Comparison of ENCODE assay signal across 16 cellular contexts in the genomic region with DNA sequence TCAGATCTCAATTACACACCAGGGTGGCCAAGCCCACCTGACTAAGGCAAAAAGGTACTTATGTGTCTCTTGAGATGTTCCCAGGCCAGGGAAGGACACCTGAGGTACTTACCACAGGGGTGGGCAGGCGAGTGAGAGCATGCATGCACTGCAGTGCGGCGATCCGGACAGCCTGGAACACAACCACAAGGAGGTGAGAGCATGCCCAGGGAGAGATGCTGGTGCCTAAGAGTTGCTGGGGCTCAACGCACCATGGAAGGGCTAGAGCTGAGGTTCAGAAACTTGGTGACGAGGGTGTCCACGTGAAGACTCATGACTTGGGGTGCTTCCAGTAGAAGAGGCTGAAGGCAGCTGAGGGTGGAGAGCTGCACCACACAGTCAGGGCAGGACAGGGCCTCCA. TPM values are rescaled to one million over a fixed set of nuclear protein-coding genes. Genes with fewer than 3 reads are reported as not detected.
DNase-seq lines count a peak whose midpoint lies in the region; ATAC-seq, FAIRE-seq and TF ChIP-seq lines count a peak whose summit lies in the region.
"Had no signal": no experiment of that assay in that cellular context is flagged by ENCODE, and none has a peak within 500 bp of the region (broad histone marks: within the 10 kb centered on the region; RNA-seq: fewer than 3 reads in every experiment).

No MANE protein-coding gene starts in this region.

- no peaks in the 10 kb centered on the region for H3K79me2 ChIP-seq in HepG2 (ENCODE audit: insufficient read depth, low read length)

- no peak for TF ChIP-seq CTCF in HepG2 (CRISPR knock-in tag; IDR thresholded peaks at IDR 0.05)
- no peak for TF ChIP-seq CTCF in right lobe of liver (IDR thresholded peaks at IDR 0.05)

- POLR2A ChIA-PET in HepG2 (lab: Yijun Ruan, JAX): no interaction called here
- POLR2A ChIA-PET in naive thymus-derived CD4-positive, alpha-beta T cell (lab: Charles Lee): no interaction called here

- intact Hi-C loops in HepG2 (cut with micrococcal nuclease; ENCODE audit: unreplicated experiment): no loop called here
- intact Hi-C loops in right lobe of liver (cut with DNase I): no loop called here
- intact Hi-C loops in naive thymus-derived CD4-positive, alpha-beta T cell (cut with micrococcal nuclease): no loop called here

- H3K4me3 Mint-ChIP-seq in activated naive CD8-positive, alpha-beta T cell treated with anti-CD3 and anti-CD28 coated beads for 36 hours: no peak overlapping the region
- H3K4me3 Mint-ChIP-seq in naive thymus-derived CD4-positive, alpha-beta T cell: no peak overlapping the region
- H3K4me3 Mint-ChIP-seq: H9 had no signal

- no peaks in the 10 kb centered on the region for H4K20me1 ChIP-seq in HepG2 (ENCODE audit: insufficient read depth, low read length)

- no peaks in the 10 kb centered on the region for H3K27me3 Mint-ChIP-seq in activated naive CD8-positive, alpha-beta T cell treated with anti-CD3 and anti-CD28 coated beads for 36 hours
- no peaks in the 10 kb centered on the region for H3K27me3 Mint-ChIP-seq in naive thymus-derived CD4-positive, alpha-beta T cell

- ATAC-seq in HepG2 (no peak), right lobe of liver (no peak), HG02588 (IDR thresholded peaks at IDR 0.05; ENCODE audit: unreplicated experiment) (no peak), GM21717 (IDR thresholded peaks at IDR 0.05; ENCODE audit: unreplicated experiment) (no peak)
- no peak for ATAC-seq in naive thymus-derived CD4-positive, alpha-beta T cell

- H3K36me3 Mint-ChIP-seq in activated naive CD8-positive, alpha-beta T cell treated with anti-CD3 and anti-CD28 coated beads for 36 hours: peaks cover 44% of the 10 kb centered on the region
- H3K36me3 Mint-ChIP-seq in naive thymus-derived CD4-positive, alpha-beta T cell: peaks cover 18 to 51% (median 26%) of the 10 kb centered on the region in 5 donors

- no TSS peak for BruUV-seq in HepG2 (replicated peaks; lab: Mats Ljungman, UMichigan)

- no peaks in the 10 kb centered on the region for H3K27me3 ChIP-seq in HepG2 (ENCODE audit: control insufficient read depth in 1 of 2, insufficient read depth in 2 of 2, low read length in 2 of 2)
- H3K27me3 ChIP-seq in right lobe of liver: no peaks in the 10 kb centered on the region
- H3K27me3 ChIP-seq in naive thymus-derived CD4-positive, alpha-beta T cell (ENCODE audit: control insufficient read depth in 2 of 2, insufficient read depth in 2 of 2, low read length in 2 of 2): no peaks in the 10 kb centered on the region

- peaks cover 25% of the 10 kb centered on the region for H3K4me1 Mint-ChIP-seq in activated naive CD8-positive, alpha-beta T cell treated with anti-CD3 and anti-CD28 coated beads for 36 hours
- peaks cover 0 to 14% (median 5%) of the 10 kb centered on the region in 7 donors for H3K4me1 Mint-ChIP-seq in naive thymus-derived CD4-positive, alpha-beta T cell
- H3K4me1 Mint-ChIP-seq: H9 had no signal

- H3K9me3 ChIP-seq in HepG2 (ENCODE audit: low read length): no peaks in the 10 kb centered on the region
- no peaks in the 10 kb centered on the region for H3K9me3 ChIP-seq in right lobe of liver
- H3K9me3 ChIP-seq in naive thymus-derived CD4-positive, alpha-beta T cell (ENCODE audit: control insufficient read depth in 2 of 3, low read length in 3 of 3): no peaks in the 10 kb centered on the region

- TF ChIP-seq POLR2A in HepG2 (IDR thresholded peaks at IDR 0.05; ENCODE audit: insufficient read depth in 1 of 2, low read depth in 2 of 2, low read length in 2 of 2) (no peak), right lobe of liver (IDR thresholded peaks at IDR 0.05) (no peak)

- TF ChIP-seq EP300 in HepG2 (IDR thresholded peaks at IDR 0.05; ENCODE audit: low read depth in 2 of 2, low read length in 2 of 2) (no peak), HepG2 (CRISPR knock-in tag; IDR thresholded peaks at IDR 0.05; ENCODE audit: borderline replicate concordance) (no peak)

- no peak for TF ChIP-seq RAD21 in HepG2 (CRISPR knock-in tag; IDR thresholded peaks at IDR 0.05)

- H3K4me1 ChIP-seq in HepG2 (ENCODE audit: insufficient read depth, low read length): peaks cover 10% of the 10 kb centered on the region
- peaks cover 0 to 11% (median 4%) of the 10 kb centered on the region in 4 donors for H3K4me1 ChIP-seq in right lobe of liver
- peaks cover 0 to 1% of the 10 kb centered on the region in 2 donors for H3K4me1 ChIP-seq in naive thymus-derived CD4-positive, alpha-beta T cell (ENCODE audit: control insufficient read depth in 2 of 2, insufficient read depth in 2 of 2, low read length in 2 of 2)

- FAIRE-seq in HepG2 (lab: Jason Lieb, UNC): no peak

- CTCF ChIA-PET in HepG2 (lab: Yijun Ruan, JAX; ENCODE audit: low intra/inter-chr PET ratio, low total read pairs): no interaction called here
- CTCF ChIA-PET in naive thymus-derived CD4-positive, alpha-beta T cell (lab: Charles Lee): interaction anchor here (0.9 kb wide), 1 partner anchor 51 kb away, joined by 3 read pairs; no protein-coding TSS in a partner anchor

- in situ Hi-C loops in HepG2 (cut with HindIII; ENCODE audit: extremely low pct_ligation_motif_present, low pct_unique_long_range_greater_than_20kb): no loop called here

- H3K27ac ChIP-seq in HepG2 (ENCODE audit: extremely low read length, insufficient read depth, low read length) (no peak overlapping the region), right lobe of liver (no peak overlapping the region)
- H3K27ac ChIP-seq in naive thymus-derived CD4-positive, alpha-beta T cell (ENCODE audit: low read depth, low read length): no peak overlapping the region
- H3K27ac ChIP-seq: C4-2B had no signal

- peaks cover 37 to 87% of the 10 kb centered on the region in 2 experiments for H3K36me3 ChIP-seq in HepG2 (replicated peaks in 1 of 2; ENCODE audit: control insufficient read depth in 1 of 2, insufficient read depth in 2 of 2, low read length in 2 of 2)
- H3K36me3 ChIP-seq in right lobe of liver: peaks cover 6 to 74% (median 38%) of the 10 kb centered on the region in 4 donors
- peaks cover 23 to 85% (median 25%) of the 10 kb centered on the region in 3 experiments for H3K36me3 ChIP-seq in naive thymus-derived CD4-positive, alpha-beta T cell (ENCODE audit: control insufficient read depth in 2 of 3, insufficient read depth in 3 of 3, low read length in 3 of 3)

- H3K4me3 ChIP-seq in HepG2 (replicated peaks in 1 of 3; ENCODE audit: insufficient read depth in 1 of 3, low read depth in 2 of 3, low read length in 3 of 3): no peak overlapping the region
- H3K4me3 ChIP-seq in right lobe of liver: no peak overlapping the region
- no peak overlapping the region for H3K4me3 ChIP-seq in naive thymus-derived CD4-positive, alpha-beta T cell (ENCODE audit: low read length)

- no peak overlapping the region for H3K9ac ChIP-seq in HepG2 (ENCODE audit: insufficient read depth, low read depth, low read length)

- no peak overlapping the region for H3K4me2 ChIP-seq in HepG2 (ENCODE audit: low read depth, low read length)

- 99% methylated on average over 7 of the region's 7 CpGs for WGBS in HepG2 (ENCODE audit: low lambda C conversion rate)
- 80% methylated on average over 3 of the region's 7 CpGs for WGBS in right lobe of liver (ENCODE audit: insufficient coverage, low coverage, low lambda C conversion rate, missing lambda C conversion rate)

- no peak overlapping the region for H2AFZ ChIP-seq in HepG2 (ENCODE audit: low read length)

- no peaks in the 10 kb centered on the region for H3K9me3 Mint-ChIP-seq in activated naive CD8-positive, alpha-beta T cell treated with anti-CD3 and anti-CD28 coated beads for 36 hours
- no peaks in the 10 kb centered on the region for H3K9me3 Mint-ChIP-seq in naive thymus-derived CD4-positive, alpha-beta T cell
- H3K9me3 Mint-ChIP-seq: H9 had no signal

- H3K27ac Mint-ChIP-seq in activated naive CD8-positive, alpha-beta T cell treated with anti-CD3 and anti-CD28 coated beads for 36 hours: peak overlapping the region; percentile 6
- peak overlapping the region in 5 of 9 donors; percentile 4 to 65 (median 42) for H3K27ac Mint-ChIP-seq in naive thymus-derived CD4-positive, alpha-beta T cell
- H3K27ac Mint-ChIP-seq: H9 had no signal

- DNase-seq in HepG2 (ENCODE audit: low spot score) (no peak), right lobe of liver (no peak)
- DNase-seq in activated naive CD8-positive, alpha-beta T cell treated with anti-CD3 and anti-CD28 coated beads for 36 hours: no peak
- DNase-seq in naive thymus-derived CD4-positive, alpha-beta T cell: no peak
- DNase-seq in stimulated activated CD4-positive, alpha-beta T cell treated with anti-CD3 and anti-CD28 coated beads, Interleukin-15, amount 100 ng/mL, for 24 hours: no peak
- DNase-seq: DMS79 treated with DMSO at 0.1 percent for 48 hours, H9, IMR-90, NCI-H1417 treated with DMSO at 0.1 percent for 48 hours, NCI-H2029, NCI-H345, NCI-H524 treated with DMSO at 0.1 percent for 48 hours, SHP77 treated with DMSO at 0.1 percent for 48 hours had no signal

RNA-seq across cellular contexts. Expression of gene ZDHHC16, which starts 13.1 kb away (rescaled TPM):
- 30.2 and 41.8 TPM in 2 replicates for total RNA-seq in HepG2 (2016; rRNA removed; fragmentation: Illumina TruSeq; extraction: Trizol)
- total RNA-seq in HepG2 (2016; cell fraction: cytosol; rRNA removed; fragmentation: Illumina TruSeq; extraction: Trizol; ENCODE audit: low read depth): 84.0 and 92.7 TPM in 2 replicates
- 25.9 and 43.5 TPM in 2 replicates for total RNA-seq in HepG2 (2016; cell fraction: insoluble cytoplasmic fraction; rRNA removed; fragmentation: Illumina TruSeq; extraction: Trizol)
- total RNA-seq in HepG2 (2016; cell fraction: membrane; rRNA removed; fragmentation: Illumina TruSeq; extraction: Trizol): 104 and 115 TPM in 2 replicates
- 30.7 and 33.0 TPM in 2 replicates for total RNA-seq in HepG2 (2016; cell fraction: nucleus; rRNA removed; fragmentation: Illumina TruSeq; extraction: Trizol)
- 40.8 and 49.4 TPM in 2 replicates for polyA plus RNA-seq in HepG2 (2011; rRNA removed)
- 50.8 and 52.5 TPM in 2 replicates for polyA plus RNA-seq in HepG2 (2011; cell fraction: cytosol; rRNA removed)
- polyA plus RNA-seq in HepG2 (2011; cell fraction: nucleus; rRNA removed): 59.0 and 60.8 TPM in 2 replicates
- polyA plus RNA-seq in HepG2 (2012): 15.7 and 18.2 TPM in 2 replicates
- polyA plus RNA-seq in HepG2 (2016; cell fraction: cytosol; fragmentation: Illumina TruSeq; extraction: Trizol; ENCODE audit: low read depth): 102 and 121 TPM in 2 replicates
- 34.1 and 41.4 TPM in 2 replicates for polyA plus RNA-seq in HepG2 (2016; cell fraction: insoluble cytoplasmic fraction; fragmentation: Illumina TruSeq; extraction: Trizol; ENCODE audit: low read depth)
- 122 and 132 TPM in 2 replicates for polyA plus RNA-seq in HepG2 (2016; cell fraction: membrane; fragmentation: Illumina TruSeq; extraction: Trizol; ENCODE audit: low read depth)
- 55.7 and 56.8 TPM in 2 replicates for polyA plus RNA-seq in HepG2 (2016; cell fraction: nucleus; fragmentation: Illumina TruSeq; extraction: Trizol; ENCODE audit: insufficient read depth, low read depth)
- 142 and 286 TPM in 2 replicates for polyA minus RNA-seq in HepG2 (2011; rRNA and poly(A)+ RNA removed; ENCODE audit: low replicate concordance)
- polyA minus RNA-seq in HepG2 (2011; cell fraction: cytosol; rRNA and poly(A)+ RNA removed): 20.4 TPM in 2 replicates
- 33.9 and 35.7 TPM in 2 replicates for polyA minus RNA-seq in HepG2 (2011; cell fraction: nucleus; rRNA and poly(A)+ RNA removed)
- total RNA-seq in right lobe of liver: 10 to 100 TPM; 15.8 to 27.0 (median 22.8) TPM
- 10 to 100 TPM; 37.5 to 42.2 TPM for total RNA-seq in activated naive CD8-positive, alpha-beta T cell treated with anti-CD3 and anti-CD28 coated beads for 36 hours
- total RNA-seq in naive thymus-derived CD4-positive, alpha-beta T cell: 10 to 100 TPM; 13.2 to 38.8 (median 26.8) TPM
- polyA plus RNA-seq in naive thymus-derived CD4-positive, alpha-beta T cell: 10 to 100 TPM; 24.4 to 37.3 TPM

RNA-seq across cellular contexts. Expression of gene EXOSC1, which starts 13.3 kb away (rescaled TPM):
- total RNA-seq in HepG2 (2016; rRNA removed; fragmentation: Illumina TruSeq; extraction: Trizol) (39.9 and 47.6 TPM in 2 replicates), right lobe of liver (10 to 100 TPM in 5 of 6 experiments, 1 to 10 TPM in 1; 9.2 to 19.1 (median 11.8) TPM)
- total RNA-seq in HepG2 (2016; cell fraction: cytosol; rRNA removed; fragmentation: Illumina TruSeq; extraction: Trizol; ENCODE audit: low read depth): 23.7 and 27.6 TPM in 2 replicates
- total RNA-seq in HepG2 (2016; cell fraction: insoluble cytoplasmic fraction; rRNA removed; fragmentation: Illumina TruSeq; extraction: Trizol): 37.7 and 48.0 TPM in 2 replicates
- 24.0 and 25.8 TPM in 2 replicates for total RNA-seq in HepG2 (2016; cell fraction: membrane; rRNA removed; fragmentation: Illumina TruSeq; extraction: Trizol)
- total RNA-seq in HepG2 (2016; cell fraction: nucleus; rRNA removed; fragmentation: Illumina TruSeq; extraction: Trizol): 16.9 and 23.2 TPM in 2 replicates
- 36.3 and 38.0 TPM in 2 replicates for polyA plus RNA-seq in HepG2 (2011; rRNA removed)
- 37.5 and 37.9 TPM in 2 replicates for polyA plus RNA-seq in HepG2 (2011; cell fraction: cytosol; rRNA removed)
- polyA plus RNA-seq in HepG2 (2011; cell fraction: nucleus; rRNA removed): 14.0 and 17.7 TPM in 2 replicates
- 31.8 and 32.0 TPM in 2 replicates for polyA plus RNA-seq in HepG2 (2012)
- polyA plus RNA-seq in HepG2 (2016; cell fraction: cytosol; fragmentation: Illumina TruSeq; extraction: Trizol; ENCODE audit: low read depth): 21.2 and 21.7 TPM in 2 replicates
- 59.8 and 61.6 TPM in 2 replicates for polyA plus RNA-seq in HepG2 (2016; cell fraction: insoluble cytoplasmic fraction; fragmentation: Illumina TruSeq; extraction: Trizol; ENCODE audit: low read depth)
- polyA plus RNA-seq in HepG2 (2016; cell fraction: membrane; fragmentation: Illumina TruSeq; extraction: Trizol; ENCODE audit: low read depth): 21.5 and 23.2 TPM in 2 replicates
- polyA plus RNA-seq in HepG2 (2016; cell fraction: nucleus; fragmentation: Illumina TruSeq; extraction: Trizol; ENCODE audit: insufficient read depth, low read depth): 37.6 TPM in 2 replicates
- polyA minus RNA-seq in HepG2 (2011; rRNA and poly(A)+ RNA removed; ENCODE audit: low replicate concordance): 34.4 and 67.4 TPM in 2 replicates
- polyA minus RNA-seq in HepG2 (2011; cell fraction: cytosol; rRNA and poly(A)+ RNA removed): 7.6 and 7.7 TPM in 2 replicates
- polyA minus RNA-seq in HepG2 (2011; cell fraction: nucleus; rRNA and poly(A)+ RNA removed): 10.6 and 14.4 TPM in 2 replicates
- total RNA-seq in activated naive CD8-positive, alpha-beta T cell treated with anti-CD3 and anti-CD28 coated beads for 36 hours: 10 to 100 TPM; 48.4 to 53.7 TPM
- total RNA-seq in naive thymus-derived CD4-positive, alpha-beta T cell: 10 to 100 TPM; 32.6 to 65.4 (median 53.2) TPM
- 10 to 100 TPM; 69.7 to 80.3 TPM for polyA plus RNA-seq in naive thymus-derived CD4-positive, alpha-beta T cell

RNA-seq across cellular contexts. Expression of gene PGAM1, which starts 33.1 kb away (rescaled TPM):
- total RNA-seq in HepG2 (2016; rRNA removed; fragmentation: Illumina TruSeq; extraction: Trizol) (354 and 442 TPM in 2 replicates), right lobe of liver (100 to 1,000 TPM; 100 to 228 (median 162) TPM)
- total RNA-seq in HepG2 (2016; cell fraction: cytosol; rRNA removed; fragmentation: Illumina TruSeq; extraction: Trizol; ENCODE audit: low read depth): 44.3 and 47.0 TPM in 2 replicates
- 352 and 439 TPM in 2 replicates for total RNA-seq in HepG2 (2016; cell fraction: insoluble cytoplasmic fraction; rRNA removed; fragmentation: Illumina TruSeq; extraction: Trizol)
- total RNA-seq in HepG2 (2016; cell fraction: membrane; rRNA removed; fragmentation: Illumina TruSeq; extraction: Trizol): 128 and 141 TPM in 2 replicates
- 126 and 144 TPM in 2 replicates for total RNA-seq in HepG2 (2016; cell fraction: nucleus; rRNA removed; fragmentation: Illumina TruSeq; extraction: Trizol)
- 403 and 483 TPM in 2 replicates for polyA plus RNA-seq in HepG2 (2011; rRNA removed)
- polyA plus RNA-seq in HepG2 (2011; cell fraction: cytosol; rRNA removed): 471 and 548 TPM in 2 replicates
- polyA plus RNA-seq in HepG2 (2011; cell fraction: nucleus; rRNA removed): 110 and 124 TPM in 2 replicates
- 318 and 342 TPM in 2 replicates for polyA plus RNA-seq in HepG2 (2012)
- 50.9 and 54.4 TPM in 2 replicates for polyA plus RNA-seq in HepG2 (2016; cell fraction: cytosol; fragmentation: Illumina TruSeq; extraction: Trizol; ENCODE audit: low read depth)
- 474 and 488 TPM in 2 replicates for polyA plus RNA-seq in HepG2 (2016; cell fraction: insoluble cytoplasmic fraction; fragmentation: Illumina TruSeq; extraction: Trizol; ENCODE audit: low read depth)
- 112 and 113 TPM in 2 replicates for polyA plus RNA-seq in HepG2 (2016; cell fraction: membrane; fragmentation: Illumina TruSeq; extraction: Trizol; ENCODE audit: low read depth)
- polyA plus RNA-seq in HepG2 (2016; cell fraction: nucleus; fragmentation: Illumina TruSeq; extraction: Trizol; ENCODE audit: insufficient read depth, low read depth): 181 and 193 TPM in 2 replicates
- polyA minus RNA-seq in HepG2 (2011; rRNA and poly(A)+ RNA removed; ENCODE audit: low replicate concordance): 592 and 624 TPM in 2 replicates
- 212 and 243 TPM in 2 replicates for polyA minus RNA-seq in HepG2 (2011; cell fraction: cytosol; rRNA and poly(A)+ RNA removed)
- 56.7 and 63.2 TPM in 2 replicates for polyA minus RNA-seq in HepG2 (2011; cell fraction: nucleus; rRNA and poly(A)+ RNA removed)
- total RNA-seq in activated naive CD8-positive, alpha-beta T cell treated with anti-CD3 and anti-CD28 coated beads for 36 hours: 100 to 1,000 TPM; 933 to 982 TPM
- total RNA-seq in naive thymus-derived CD4-positive, alpha-beta T cell: 100 to 1,000 TPM in 2 of 5 experiments, 10 to 100 TPM in 3; 58.5 to 536 (median 69.8) TPM
- polyA plus RNA-seq in naive thymus-derived CD4-positive, alpha-beta T cell: 100 to 1,000 TPM; 172 to 204 TPM

RNA-seq across cellular contexts. Expression of gene MMS19, which starts 39.1 kb away (rescaled TPM):
- 76.4 and 95.9 TPM in 2 replicates for total RNA-seq in HepG2 (2016; rRNA removed; fragmentation: Illumina TruSeq; extraction: Trizol)
- total RNA-seq in HepG2 (2016; cell fraction: cytosol; rRNA removed; fragmentation: Illumina TruSeq; extraction: Trizol; ENCODE audit: low read depth): 27.5 and 31.1 TPM in 2 replicates
- 79.3 and 88.8 TPM in 2 replicates for total RNA-seq in HepG2 (2016; cell fraction: insoluble cytoplasmic fraction; rRNA removed; fragmentation: Illumina TruSeq; extraction: Trizol)
- 38.8 and 43.6 TPM in 2 replicates for total RNA-seq in HepG2 (2016; cell fraction: membrane; rRNA removed; fragmentation: Illumina TruSeq; extraction: Trizol)
- total RNA-seq in HepG2 (2016; cell fraction: nucleus; rRNA removed; fragmentation: Illumina TruSeq; extraction: Trizol): 62.7 and 83.1 TPM in 2 replicates
- polyA plus RNA-seq in HepG2 (2011; rRNA removed): 106 and 107 TPM in 2 replicates
- polyA plus RNA-seq in HepG2 (2011; cell fraction: cytosol; rRNA removed): 89.6 and 111 TPM in 2 replicates
- 266 and 333 TPM in 2 replicates for polyA plus RNA-seq in HepG2 (2011; cell fraction: nucleus; rRNA removed)
- polyA plus RNA-seq in HepG2 (2012): 58.1 and 64.4 TPM in 2 replicates
- 12.2 and 14.0 TPM in 2 replicates for polyA plus RNA-seq in HepG2 (2016; cell fraction: cytosol; fragmentation: Illumina TruSeq; extraction: Trizol; ENCODE audit: low read depth)
- 75.8 and 88.6 TPM in 2 replicates for polyA plus RNA-seq in HepG2 (2016; cell fraction: insoluble cytoplasmic fraction; fragmentation: Illumina TruSeq; extraction: Trizol; ENCODE audit: low read depth)
- polyA plus RNA-seq in HepG2 (2016; cell fraction: membrane; fragmentation: Illumina TruSeq; extraction: Trizol; ENCODE audit: low read depth): 26.7 and 29.6 TPM in 2 replicates
- 128 and 129 TPM in 2 replicates for polyA plus RNA-seq in HepG2 (2016; cell fraction: nucleus; fragmentation: Illumina TruSeq; extraction: Trizol; ENCODE audit: insufficient read depth, low read depth)
- 188 and 392 TPM in 2 replicates for polyA minus RNA-seq in HepG2 (2011; rRNA and poly(A)+ RNA removed; ENCODE audit: low replicate concordance)
- polyA minus RNA-seq in HepG2 (2011; cell fraction: cytosol; rRNA and poly(A)+ RNA removed): 76.6 and 90.0 TPM in 2 replicates
- polyA minus RNA-seq in HepG2 (2011; cell fraction: nucleus; rRNA and poly(A)+ RNA removed): 109 and 123 TPM in 2 replicates
- total RNA-seq in right lobe of liver: 10 to 100 TPM; 18.7 to 40.7 (median 20.3) TPM
- total RNA-seq in activated naive CD8-positive, alpha-beta T cell treated with anti-CD3 and anti-CD28 coated beads for 36 hours: 10 to 100 TPM; 96.2 to 97.0 TPM
- 100 to 1,000 TPM in 2 of 5 experiments, 10 to 100 TPM in 3; 68.7 to 113 (median 87.9) TPM for total RNA-seq in naive thymus-derived CD4-positive, alpha-beta T cell
- polyA plus RNA-seq in naive thymus-derived CD4-positive, alpha-beta T cell: 10 to 100 TPM; 37.4 to 59.0 TPM

RNA-seq across cellular contexts. Expression of gene UBTD1, which starts 39.6 kb away (rescaled TPM):
- total RNA-seq in HepG2 (2016; rRNA removed; fragmentation: Illumina TruSeq; extraction: Trizol) (5.8 and 7.9 TPM in 2 replicates), right lobe of liver (1 to 10 TPM; 5.4 to 8.8 (median 7.0) TPM)
- 9.2 and 11.9 TPM in 2 replicates for total RNA-seq in HepG2 (2016; cell fraction: cytosol; rRNA removed; fragmentation: Illumina TruSeq; extraction: Trizol; ENCODE audit: low read depth)
- 6.4 and 7.1 TPM in 2 replicates for total RNA-seq in HepG2 (2016; cell fraction: insoluble cytoplasmic fraction; rRNA removed; fragmentation: Illumina TruSeq; extraction: Trizol)
- 14.8 and 18.5 TPM in 2 replicates for total RNA-seq in HepG2 (2016; cell fraction: membrane; rRNA removed; fragmentation: Illumina TruSeq; extraction: Trizol)
- total RNA-seq in HepG2 (2016; cell fraction: nucleus; rRNA removed; fragmentation: Illumina TruSeq; extraction: Trizol): 2.4 and 3.1 TPM in 2 replicates
- 10.0 and 11.4 TPM in 2 replicates for polyA plus RNA-seq in HepG2 (2011; rRNA removed)
- 9.4 and 14.7 TPM in 2 replicates for polyA plus RNA-seq in HepG2 (2011; cell fraction: cytosol; rRNA removed)
- polyA plus RNA-seq in HepG2 (2011; cell fraction: nucleus; rRNA removed): 8.0 and 8.7 TPM in 2 replicates
- 3.0 and 5.7 TPM in 2 replicates for polyA plus RNA-seq in HepG2 (2012)
- polyA plus RNA-seq in HepG2 (2016; cell fraction: cytosol; fragmentation: Illumina TruSeq; extraction: Trizol; ENCODE audit: low read depth): 15.7 and 20.7 TPM in 2 replicates
- 7.6 and 9.1 TPM in 2 replicates for polyA plus RNA-seq in HepG2 (2016; cell fraction: insoluble cytoplasmic fraction; fragmentation: Illumina TruSeq; extraction: Trizol; ENCODE audit: low read depth)
- polyA plus RNA-seq in HepG2 (2016; cell fraction: membrane; fragmentation: Illumina TruSeq; extraction: Trizol; ENCODE audit: low read depth): 18.5 and 20.4 TPM in 2 replicates
- polyA plus RNA-seq in HepG2 (2016; cell fraction: nucleus; fragmentation: Illumina TruSeq; extraction: Trizol; ENCODE audit: insufficient read depth, low read depth): 7.0 and 8.0 TPM in 2 replicates
- 3.1 and 12.1 TPM in 2 replicates for polyA minus RNA-seq in HepG2 (2011; rRNA and poly(A)+ RNA removed; ENCODE audit: low replicate concordance)
- 5.4 and 6.2 TPM in 2 replicates for polyA minus RNA-seq in HepG2 (2011; cell fraction: cytosol; rRNA and poly(A)+ RNA removed)
- 1.4 and 1.5 TPM in 2 replicates for polyA minus RNA-seq in HepG2 (2011; cell fraction: nucleus; rRNA and poly(A)+ RNA removed)
- total RNA-seq in activated naive CD8-positive, alpha-beta T cell treated with anti-CD3 and anti-CD28 coated beads for 36 hours: 1 to 10 TPM in 1 of 2 experiments, under 1 TPM in 1; 0.99 to 1.3 TPM
- total RNA-seq in naive thymus-derived CD4-positive, alpha-beta T cell: 1 to 10 TPM in 4 of 5 experiments, under 1 TPM in 1; 0.94 to 4.2 (median 2.1) TPM
- polyA plus RNA-seq in naive thymus-derived CD4-positive, alpha-beta T cell: 1 to 10 TPM; 1.2 to 2.9 TPM
